In the genomic region with DNA sequence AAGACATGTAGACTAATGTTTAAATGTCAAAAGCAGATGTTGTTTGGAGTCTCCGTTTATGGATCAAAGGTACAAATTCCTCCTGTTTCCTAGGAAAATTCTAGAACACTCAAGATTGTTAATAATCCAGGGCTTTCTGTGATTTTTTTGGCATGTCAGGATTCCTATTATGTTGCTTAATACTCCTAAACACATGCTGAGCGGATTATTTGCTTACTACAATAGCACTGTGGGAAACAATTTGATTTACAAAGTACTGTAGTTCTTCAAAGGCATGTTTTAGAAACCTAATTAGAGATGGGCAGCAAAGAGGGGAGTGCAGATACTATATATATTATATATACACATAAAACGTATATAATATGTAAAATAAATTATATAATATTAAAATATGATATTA, we compare ENCODE assay signal across 21 cellular contexts.
"Had no signal": no experiment of that assay in that cellular context is flagged by ENCODE, and none has a peak within 500 bp of the region (broad histone marks: within the 10 kb centered on the region; RNA-seq: fewer than 3 reads in every experiment).

No MANE protein-coding gene starts in this region.

- H3K27me3 ChIP-seq: adrenal gland, ascending aorta, esophagus muscularis mucosa, gastrocnemius medialis, sigmoid colon, stomach, testis, uterus had no signal

- H3K27ac ChIP-seq: adrenal gland, ascending aorta, esophagus muscularis mucosa, gastrocnemius medialis, left ventricle myocardium inferior, sigmoid colon, stomach, testis, uterus had no signal

- H3K9me3 ChIP-seq: adrenal gland, gastrocnemius medialis, testis, uterus had no signal

- H3K4me3 Mint-ChIP-seq: activated naive CD8-positive, alpha-beta T cell; activated T-cell treated with anti-CD3 and anti-CD28 coated beads, Interleukin-2, amount 50 U/mL, for 24 hours; activated T-helper 17 cell treated with anti-CD3 and anti-CD28 coated beads, Interleukin-2, amount 50 U/mL, for 72 hours; naive thymus-derived CD4-positive, alpha-beta T cell; neural crest cell; stimulated activated memory B cell treated with anti-CD40 and anti-IgM and Interleukin-4, amounts not matched to agents 10 μg/mL and 1 μg/mL and 100 μg/mL, for 72 hours had no signal

- H3K4me1 ChIP-seq: adrenal gland, ascending aorta, gastrocnemius medialis, sigmoid colon, stomach, testis, uterus had no signal

- ATAC-seq: activated T-helper 17 cell treated with anti-CD3 and anti-CD28 coated beads, Interleukin-2, amount 50 U/mL, for 72 hours; gastrocnemius medialis; naive thymus-derived CD4-positive, alpha-beta T cell; stimulated activated memory B cell treated with anti-CD40 and anti-IgM and Interleukin-4, amounts not matched to agents 10 μg/mL and 1 μg/mL and 100 μg/mL, for 72 hours had no signal

- H3K4me3 ChIP-seq: adrenal gland, ascending aorta, esophagus muscularis mucosa, gastrocnemius medialis, left ventricle myocardium inferior, sigmoid colon, smooth muscle cell, stomach, testis, uterus had no signal

- H3K36me3 ChIP-seq: adrenal gland, ascending aorta, esophagus muscularis mucosa, gastrocnemius medialis, left ventricle myocardium inferior, sigmoid colon, stomach, uterus had no signal

- H3K4me1 Mint-ChIP-seq: activated T-helper 17 cell treated with anti-CD3 and anti-CD28 coated beads, Interleukin-2, amount 50 U/mL, for 72 hours; naive thymus-derived CD4-positive, alpha-beta T cell; neural crest cell; stimulated activated memory B cell treated with anti-CD40 and anti-IgM and Interleukin-4, amounts not matched to agents 10 μg/mL and 1 μg/mL and 100 μg/mL, for 72 hours had no signal

- H3K4me2 ChIP-seq: smooth muscle cell had no signal

- H3K27ac Mint-ChIP-seq: activated naive CD8-positive, alpha-beta T cell; activated T-cell treated with anti-CD3 and anti-CD28 coated beads, Interleukin-2, amount 50 U/mL, for 24 hours; activated T-helper 17 cell treated with anti-CD3 and anti-CD28 coated beads, Interleukin-2, amount 50 U/mL, for 72 hours; naive thymus-derived CD4-positive, alpha-beta T cell; stimulated activated memory B cell treated with anti-CD40 and anti-IgM and Interleukin-4, amounts not matched to agents 10 μg/mL and 1 μg/mL and 100 μg/mL, for 72 hours had no signal

- DNase-seq: activated T-cell treated with anti-CD3 and anti-CD28 coated beads, Interleukin-2, amount 50 U/mL, for 24 hours; adrenal gland; central memory CD4-positive, alpha-beta T cell; effector memory CD4-positive, alpha-beta T cell; gastrocnemius medialis; hippocampal formation; left ventricle myocardium inferior; naive thymus-derived CD4-positive, alpha-beta T cell; sigmoid colon; stimulated activated CD4-positive, alpha-beta T cell treated with anti-CD3 and anti-CD28 coated beads, Interleukin-15, amount 100 ng/mL, for 24 hours; stomach; testis; trophoblast cell; uterus had no signal
